23 cellular contexts compared by ENCODE assay signal in genomic region chr10:98090822-98091221, GRCh38.
"Had no signal": no experiment of that assay in that cellular context is flagged by ENCODE, and none has a peak within 500 bp of the region (broad histone marks: within the 10 kb centered on the region; RNA-seq: fewer than 3 reads in every experiment).

No MANE protein-coding gene starts in this region.

- ATAC-seq: activated T-cell treated with anti-CD3 and anti-CD28 coated beads, Interleukin-2, amount 50 U/mL, for 4 hours; foreskin keratinocyte; naive thymus-derived CD4-positive, alpha-beta T cell; right lobe of liver; WTC11 had no signal

- H3K4me3 ChIP-seq: adrenal gland, left ventricle myocardium inferior, neural progenitor cell, right lobe of liver, testis, uterus had no signal

- H3K9ac ChIP-seq: neural progenitor cell had no signal

- H3K36me3 ChIP-seq: adrenal gland, left ventricle myocardium inferior, neural progenitor cell, right lobe of liver, uterus had no signal

- H3K4me1 ChIP-seq: adrenal gland, foreskin keratinocyte, neural progenitor cell, right lobe of liver, testis, uterus had no signal

- H3K9me3 ChIP-seq: adrenal gland, left ventricle myocardium inferior, right lobe of liver, testis, uterus had no signal

- H3K27me3 ChIP-seq: adrenal gland, foreskin keratinocyte, neural progenitor cell, right lobe of liver, testis, uterus had no signal

- H3K27ac ChIP-seq: adrenal gland, foreskin keratinocyte, left ventricle myocardium inferior, neural progenitor cell, right lobe of liver, testis, uterus had no signal

- DNase-seq: activated naive CD4-positive, alpha-beta T cell; activated T-cell treated with anti-CD3 and anti-CD28 coated beads, Interleukin-2, amount 50 U/mL, for 4 hours; adrenal gland; central memory CD4-positive, alpha-beta T cell; dermis blood vessel endothelial cell; effector CD8-positive, alpha-beta T cell; erythroblast; foreskin keratinocyte; glutamatergic neuron; hippocampal formation; left ventricle myocardium inferior; naive thymus-derived CD4-positive, alpha-beta T cell; posterior cingulate gyrus; right lobe of liver; small intestine; stimulated activated CD4-positive, alpha-beta T cell treated with anti-CD3 and anti-CD28 coated beads, Interleukin-15, amount 100 ng/mL, for 24 hours; stimulated activated CD4-positive, alpha-beta T cell treated with anti-CD3 and anti-CD28 coated beads, Interleukin-2, amount 100 ng/mL, for 48 hours; stimulated activated naive CD4-positive, alpha-beta T cell; testis; trophoblast cell; uterus had no signal

- H3K4me2 ChIP-seq: neural progenitor cell had no signal
